ENCODE assay signal across 15 cellular contexts in genomic region chr7:120360918-120361317, GRCh38.
A peak's percentile ranks its signal among the peaks of the same experiment; 100 is the strongest.
DNase-seq lines count a peak whose midpoint lies in the region; ATAC-seq and TF ChIP-seq lines count a peak whose summit lies in the region.
"Had no signal": no experiment of that assay in that cellular context is flagged by ENCODE, and none has a peak within 500 bp of the region (broad histone marks: within the 10 kb centered on the region; RNA-seq: fewer than 3 reads in every experiment).

No MANE protein-coding gene starts in this region.

- intact Hi-C loops in posterior cingulate gyrus (cut with DNase I) (no loop called here), Right ventricle myocardium inferior (cut with DNase I) (no loop called here)

- no peak for TF ChIP-seq CTCF in GM20000 (IDR thresholded peaks at IDR 0.05; ENCODE audit: extremely low read depth, missing control alignments)
- TF ChIP-seq CTCF in foreskin fibroblast (IDR thresholded peaks at IDR 0.05; ENCODE audit: low read depth, low read length): no peak

- peak; percentile 97 for ATAC-seq in GM18511 (IDR thresholded peaks at IDR 0.05; ENCODE audit: unreplicated experiment)
- peak; percentile 98 for ATAC-seq in HG02870 (IDR thresholded peaks at IDR 0.05; ENCODE audit: unreplicated experiment)
- ATAC-seq in HG03442 (IDR thresholded peaks at IDR 0.05; ENCODE audit: unreplicated experiment): peak; percentile 98
- no peak for ATAC-seq in Right ventricle myocardium inferior
- ATAC-seq: lower lobe of right lung had no signal

- H3K4me3 ChIP-seq in foreskin fibroblast (ENCODE audit: low read depth in 1 of 2, low read length in 2 of 2): no peak overlapping the region
- H3K4me3 ChIP-seq: hepatocyte, lower lobe of right lung, vagina had no signal

- peak; percentile 24 for DNase-seq in GM20000 (ENCODE audit: low spot score)
- no peak for DNase-seq in foreskin fibroblast
- no peak for DNase-seq in posterior cingulate gyrus
- DNase-seq in Ammon's horn (ENCODE audit: low spot score): no peak
- DNase-seq in Right ventricle myocardium inferior (ENCODE audit: missing footprints): no peak
- DNase-seq: AML-193; H7; lower lobe of right lung; NCI-H1694 treated with DMSO at 0.1 percent for 48 hours; stimulated activated CD4-positive, alpha-beta T cell treated with anti-CD3 and anti-CD28 coated beads, Interleukin-12 subunit alpha, Interleukin-12 subunit beta, amount 100 ng/mL, for 4 hours had no signal
